ENCODE assay signal across 19 cellular contexts in genomic region chr2:212646698-212647097, GRCh38.
A peak's percentile ranks its signal among the peaks of the same experiment; 100 is the strongest.
DNase-seq lines count a peak whose midpoint lies in the region; ATAC-seq, FAIRE-seq and TF ChIP-seq lines count a peak whose summit lies in the region.
"Had no signal": no experiment of that assay in that cellular context is flagged by ENCODE, and none has a peak within 500 bp of the region (broad histone marks: within the 10 kb centered on the region; RNA-seq: fewer than 3 reads in every experiment).

No MANE protein-coding gene starts in this region.

- TF ChIP-seq CTCF in fibroblast of the aortic adventitia (IDR thresholded peaks at IDR 0.05; ENCODE audit: insufficient read depth, low read length) (no peak), dorsolateral prefrontal cortex (IDR thresholded peaks at IDR 0.05 in 54 of 56, conservative IDR thresholded peaks at IDR 0.05 in 2 of 56; ENCODE audit: low read depth in 1 of 56, partially characterized antibody in 56 of 56) (no peak)

- FAIRE-seq in urothelium cell line (lab: Jason Lieb, UNC), result no peak
- FAIRE-seq: A204.1, frontal cortex had no signal

- peak; percentile 33 for DNase-seq in NCI-H345 (lab: John Stamatoyannopoulos, UW)
- DNase-seq in NCI-H345 treated with DMSO at 0.1 percent for 48 hours (lab: John Stamatoyannopoulos, UW; ENCODE audit: unreplicated experiment), result no peak
- peak; percentile 33 for DNase-seq in fibroblast of the aortic adventitia (ENCODE audit: low read depth)
- DNase-seq in urothelium cell line (ENCODE audit: low spot score), result peak; percentile 64
- DNase-seq in stimulated activated CD4-positive, alpha-beta T cell treated with anti-CD3 and anti-CD28 coated beads, Interleukin-15, amount 100 ng/mL, for 24 hours, result no peak
- no peak for DNase-seq in dorsolateral prefrontal cortex
- DNase-seq: activated T-cell treated with anti-CD3 and anti-CD28 coated beads, Interleukin-2, amount 50 U/mL, for 72 hours; GF-D8; H9; SHP77; stimulated activated CD4-positive, alpha-beta T cell treated with anti-CD3 and anti-CD28 coated beads, Interleukin-4, amount 100 ng/mL, for 4 hours; stimulated activated naive CD8-positive, alpha-beta T cell treated with anti-CD3 and anti-CD28 coated beads, Interleukin-15, amount 100 ng/mL, for 72 hours; WERI-Rb-1 had no signal

- no peak overlapping the region for H3K27ac ChIP-seq in dorsolateral prefrontal cortex
- H3K27ac ChIP-seq: KMS-11, parathyroid adenoma, WERI-Rb-1 had no signal

- peak; percentile 82 for ATAC-seq in SK-N-SH treated with all-trans-retinoic acid at 6 μM for 48 hours
- ATAC-seq in GM21515 (IDR thresholded peaks at IDR 0.05; ENCODE audit: unreplicated experiment), result no peak
- ATAC-seq: activated T-cell treated with anti-CD3 and anti-CD28 coated beads, Interleukin-2, amount 50 U/mL, for 72 hours; stimulated activated naive CD8-positive, alpha-beta T cell treated with anti-CD3 and anti-CD28 coated beads, Interleukin-15, amount 100 ng/mL, for 72 hours had no signal

- intact Hi-C loops in dorsolateral prefrontal cortex (cut with DNase I), result no loop called here

- H3K4me3 ChIP-seq in fibroblast of the aortic adventitia (ENCODE audit: low read depth, low read length) (no peak overlapping the region), dorsolateral prefrontal cortex (no peak overlapping the region)

- H3K27me3 ChIP-seq in dorsolateral prefrontal cortex, result peaks cover 0 to 14% (median 0%) of the 10 kb centered on the region in 45 donors

TF ChIP-seq in SK-N-SH treated with all-trans-retinoic acid at 6 μM for 48 hours, 23 proteins besides CTCF, POLR2A, EP300 and RAD21:
- TF ChIP-seq PPARA (CRISPR knock-in tag; IDR thresholded peaks at IDR 0.05; ENCODE audit: borderline replicate concordance), result no peak
- no peak for TF ChIP-seq CSDC2 (CRISPR knock-in tag; IDR thresholded peaks at IDR 0.05)
- no peak for TF ChIP-seq ZNF70 (CRISPR knock-in tag; IDR thresholded peaks at IDR 0.05)
- TF ChIP-seq, protein P1, sequence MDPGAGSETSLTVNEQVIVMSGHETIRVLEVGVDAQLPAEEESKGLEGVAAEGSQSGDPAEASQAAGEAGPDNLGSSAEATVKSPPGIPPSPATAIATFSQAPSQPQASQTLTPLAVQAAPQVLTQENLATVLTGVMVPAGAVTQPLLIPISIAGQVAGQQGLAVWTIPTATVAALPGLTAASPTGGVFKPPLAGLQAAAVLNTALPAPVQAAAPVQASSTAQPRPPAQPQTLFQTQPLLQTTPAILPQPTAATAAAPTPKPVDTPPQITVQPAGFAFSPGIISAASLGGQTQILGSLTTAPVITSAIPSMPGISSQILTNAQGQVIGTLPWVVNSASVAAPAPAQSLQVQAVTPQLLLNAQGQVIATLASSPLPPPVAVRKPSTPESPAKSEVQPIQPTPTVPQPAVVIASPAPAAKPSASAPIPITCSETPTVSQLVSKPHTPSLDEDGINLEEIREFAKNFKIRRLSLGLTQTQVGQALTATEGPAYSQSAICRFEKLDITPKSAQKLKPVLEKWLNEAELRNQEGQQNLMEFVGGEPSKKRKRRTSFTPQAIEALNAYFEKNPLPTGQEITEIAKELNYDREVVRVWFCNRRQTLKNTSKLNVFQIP (CRISPR knock-in tag; IDR thresholded peaks at IDR 0.05; ENCODE audit: borderline replicate concordance, low read depth), result no peak
- TF ChIP-seq GLIS3 (CRISPR knock-in tag; IDR thresholded peaks at IDR 0.05), result no peak
- TF ChIP-seq ZFP30 (CRISPR knock-in tag; IDR thresholded peaks at IDR 0.05), result no peak
- TF ChIP-seq ZNF565 (CRISPR knock-in tag; conservative IDR thresholded peaks at IDR 0.05; ENCODE audit: low read depth), result no peak
- no peak for TF ChIP-seq ZFP3 (CRISPR knock-in tag; IDR thresholded peaks at IDR 0.05)
- no peak for TF ChIP-seq ZNF8 (CRISPR knock-in tag; IDR thresholded peaks at IDR 0.05)
- TF ChIP-seq ZC3H10 (CRISPR knock-in tag; IDR thresholded peaks at IDR 0.05), result no peak
- TF ChIP-seq, protein P2, sequence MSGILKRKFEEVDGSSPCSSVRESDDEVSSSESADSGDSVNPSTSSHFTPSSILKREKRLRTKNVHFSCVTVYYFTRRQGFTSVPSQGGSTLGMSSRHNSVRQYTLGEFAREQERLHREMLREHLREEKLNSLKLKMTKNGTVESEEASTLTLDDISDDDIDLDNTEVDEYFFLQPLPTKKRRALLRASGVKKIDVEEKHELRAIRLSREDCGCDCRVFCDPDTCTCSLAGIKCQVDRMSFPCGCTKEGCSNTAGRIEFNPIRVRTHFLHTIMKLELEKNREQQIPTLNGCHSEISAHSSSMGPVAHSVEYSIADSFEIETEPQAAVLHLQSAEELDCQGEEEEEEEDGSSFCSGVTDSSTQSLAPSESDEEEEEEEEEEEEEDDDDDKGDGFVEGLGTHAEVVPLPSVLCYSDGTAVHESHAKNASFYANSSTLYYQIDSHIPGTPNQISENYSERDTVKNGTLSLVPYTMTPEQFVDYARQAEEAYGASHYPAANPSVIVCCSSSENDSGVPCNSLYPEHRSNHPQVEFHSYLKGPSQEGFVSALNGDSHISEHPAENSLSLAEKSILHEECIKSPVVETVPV (CRISPR knock-in tag; IDR thresholded peaks at IDR 0.05), result no peak
- no peak for TF ChIP-seq BACH2 (CRISPR knock-in tag; IDR thresholded peaks at IDR 0.05; ENCODE audit: borderline replicate concordance)
- TF ChIP-seq OSR1 (CRISPR knock-in tag; IDR thresholded peaks at IDR 0.05), result no peak
- TF ChIP-seq RARB (CRISPR knock-in tag; IDR thresholded peaks at IDR 0.05), result no peak
- TF ChIP-seq, protein P3, sequence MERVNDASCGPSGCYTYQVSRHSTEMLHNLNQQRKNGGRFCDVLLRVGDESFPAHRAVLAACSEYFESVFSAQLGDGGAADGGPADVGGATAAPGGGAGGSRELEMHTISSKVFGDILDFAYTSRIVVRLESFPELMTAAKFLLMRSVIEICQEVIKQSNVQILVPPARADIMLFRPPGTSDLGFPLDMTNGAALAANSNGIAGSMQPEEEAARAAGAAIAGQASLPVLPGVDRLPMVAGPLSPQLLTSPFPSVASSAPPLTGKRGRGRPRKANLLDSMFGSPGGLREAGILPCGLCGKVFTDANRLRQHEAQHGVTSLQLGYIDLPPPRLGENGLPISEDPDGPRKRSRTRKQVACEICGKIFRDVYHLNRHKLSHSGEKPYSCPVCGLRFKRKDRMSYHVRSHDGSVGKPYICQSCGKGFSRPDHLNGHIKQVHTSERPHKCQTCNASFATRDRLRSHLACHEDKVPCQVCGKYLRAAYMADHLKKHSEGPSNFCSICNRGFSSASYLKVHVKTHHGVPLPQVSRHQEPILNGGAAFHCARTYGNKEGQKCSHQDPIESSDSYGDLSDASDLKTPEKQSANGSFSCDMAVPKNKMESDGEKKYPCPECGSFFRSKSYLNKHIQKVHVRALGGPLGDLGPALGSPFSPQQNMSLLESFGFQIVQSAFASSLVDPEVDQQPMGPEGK (CRISPR knock-in tag; IDR thresholded peaks at IDR 0.05; ENCODE audit: borderline replicate concordance), result no peak
- TF ChIP-seq TCF4 (CRISPR knock-in tag; IDR thresholded peaks at IDR 0.05; ENCODE audit: borderline replicate concordance), result no peak
- TF ChIP-seq SNAI2 (CRISPR knock-in tag; IDR thresholded peaks at IDR 0.05), result no peak
- no peak for TF ChIP-seq TSHZ2 (CRISPR knock-in tag; IDR thresholded peaks at IDR 0.05)
- no peak for TF ChIP-seq TOX (CRISPR knock-in tag; IDR thresholded peaks at IDR 0.05; ENCODE audit: borderline replicate concordance)

Comparison
In these comparisons a context has a peak if more than half of its experiments do, and no peak if none do; other contexts are left out.
1. DNase-seq: peak in NCI-H345 (single experiment), fibroblast of the aortic adventitia (single experiment) and urothelium cell line (single experiment); none in NCI-H345 treated with DMSO at 0.1 percent for 48 hours (single experiment), stimulated activated CD4-positive, alpha-beta T cell treated with anti-CD3 and anti-CD28 coated beads, Interleukin-15, amount 100 ng/mL, for 24 hours (single experiment) and dorsolateral prefrontal cortex (0 of 10).